In genomic region chr2:217418090-217418489, GRCh38 we compare ENCODE assay signal across 20 cellular contexts.
DNase-seq lines count a peak whose midpoint lies in the region; ATAC-seq, FAIRE-seq and TF ChIP-seq lines count a peak whose summit lies in the region.
"Had no signal": no experiment of that assay in that cellular context is flagged by ENCODE, and none has a peak within 500 bp of the region (broad histone marks: within the 10 kb centered on the region; RNA-seq: fewer than 3 reads in every experiment).

No MANE protein-coding gene starts in this region.

- ATAC-seq in thoracic aorta (ENCODE audit: insufficient number of reproducible peaks, low FRiP score, low read depth) = no peak
- ATAC-seq in pancreas = no peak
- ATAC-seq: mucosa of descending colon, WTC11 had no signal

- DNase-seq in EL (peak; percentile 82), amniotic epithelial cell (ENCODE audit: low read depth) (peak; percentile 66), kidney tubule cell (ENCODE audit: low spot score) (peak; percentile 15), thoracic aorta (ENCODE audit: low spot score) (no peak), HPDE6-E6E7 (ENCODE audit: extremely low spot score) (no peak), pancreas (no peak), NCI-H2081 (lab: John Stamatoyannopoulos, UW) (no peak)
- DNase-seq: activated CD4-positive, alpha-beta memory T cell treated with anti-CD3 and anti-CD28 coated beads for 36 hours; activated gamma-delta T cell treated with Interleukin-2 at 50 U/mL for 16 hours; activated T-cell treated with anti-CD3 and anti-CD28 coated beads for 4 hours; adrenal gland; AML-193; Caco-2; mucosa of descending colon; NCI-H1105; NCI-H2107; NCI-H524 had no signal

- peaks cover 29 to 56% of the 10 kb centered on the region in 2 donors for H3K4me1 ChIP-seq in thoracic aorta (ENCODE audit: control insufficient read depth in 1 of 2, low read depth in 2 of 2)
- no peaks in the 10 kb centered on the region for H3K4me1 ChIP-seq in pancreas
- H3K4me1 ChIP-seq: Caco-2 had no signal

- intact Hi-C loops in pancreas (cut with DNase I) = no loop called here

- H3K27me3 ChIP-seq in thoracic aorta (replicated peaks; ENCODE audit: insufficient read depth) = no peaks in the 10 kb centered on the region
- no peaks in the 10 kb centered on the region for H3K27me3 ChIP-seq in pancreas
- H3K27me3 ChIP-seq: adrenal gland had no signal

- TF ChIP-seq CTCF in thoracic aorta (IDR thresholded peaks at IDR 0.05) = no peak
- no peak for TF ChIP-seq CTCF in pancreas (IDR thresholded peaks at IDR 0.05)

- H3K9me3 ChIP-seq in thoracic aorta (no peaks in the 10 kb centered on the region), pancreas (no peaks in the 10 kb centered on the region)
- H3K9me3 ChIP-seq: adrenal gland, Caco-2, HAP-1, mucosa of descending colon had no signal

- WGBS in pancreas, 2 donors = 76 to 92% methylated on average over 3 of the region's 3 CpGs

- peak overlapping the region; percentile 20 to 45 for H3K27ac ChIP-seq in thoracic aorta
- H3K27ac ChIP-seq in pancreas = no peak overlapping the region
- H3K27ac ChIP-seq: adrenal gland had no signal

- H3K36me3 ChIP-seq in thoracic aorta (no peaks in the 10 kb centered on the region), pancreas (no peaks in the 10 kb centered on the region)
- H3K36me3 ChIP-seq: adrenal gland, HAP-1 had no signal

- FAIRE-seq in pancreas (lab: Jason Lieb, UNC) = no peak
- FAIRE-seq: RCC 7860 had no signal

- H3K4me3 ChIP-seq in thoracic aorta (no peak overlapping the region), pancreas (no peak overlapping the region)
- H3K4me3 ChIP-seq: adrenal gland, HAP-1, mucosa of descending colon had no signal

Comparison
In these comparisons a context has a peak if more than half of its experiments do, and no peak if none do; other contexts are left out.
1. DNase-seq: peak in EL (single experiment), amniotic epithelial cell (single experiment) and kidney tubule cell (single experiment); none in thoracic aorta (single experiment), HPDE6-E6E7 (single experiment), pancreas (0 of 6) and NCI-H2081 (0 of 2).
2. H3K27ac ChIP-seq: peak in thoracic aorta (2 of 2); none in pancreas (0 of 4).